8 cellular contexts compared by ENCODE assay signal in genomic region chr13:113947321-113948033, GRCh38. TPM values are rescaled to one million over a fixed set of nuclear protein-coding genes. Genes with fewer than 3 reads are reported as not detected.
DNase-seq lines count a peak whose midpoint lies in the region; ATAC-seq and TF ChIP-seq lines count a peak whose summit lies in the region.

No MANE protein-coding gene starts in this region.

- no peak overlapping the region for H3K27ac ChIP-seq in caudate nucleus (ENCODE audit: low read depth, low read length)
- no peak overlapping the region for H3K27ac ChIP-seq in liver (ENCODE audit: low read depth in 1 of 2, low read length in 2 of 2)
- H3K27ac ChIP-seq in aorta (ENCODE audit: low read depth in 1 of 2, low read length in 2 of 2): no peak overlapping the region

- intact Hi-C loops in Right ventricle myocardium inferior (cut with DNase I): loop anchor here (1.0 kb wide), 1 partner anchor 130 kb away; no protein-coding TSS in a partner anchor
- intact Hi-C loops in cardiac septum (cut with DNase I): loop anchor here (5.0 kb wide), 1 partner anchor 130 kb away; no protein-coding TSS in a partner anchor
- intact Hi-C loops in aorta (cut with DNase I): loop anchor here (1.0 to 2.0 kb wide), 2 partner anchors 130 to 131 kb away; no protein-coding TSS in a partner anchor

- H3K27me3 ChIP-seq in liver (ENCODE audit: control insufficient read depth in 4 of 4, insufficient read depth in 4 of 4, low read length in 3 of 4): no peaks in the 10 kb centered on the region
- no peaks in the 10 kb centered on the region for H3K27me3 ChIP-seq in aorta (ENCODE audit: control insufficient read depth in 1 of 2, insufficient read depth in 2 of 2, low read length in 1 of 2)

- H3K4me1 ChIP-seq in liver (ENCODE audit: control insufficient read depth in 4 of 4, insufficient read depth in 4 of 4, low read length in 3 of 4) (peaks cover 1 to 10% (median 5%) of the 10 kb centered on the region in 4 donors), aorta (ENCODE audit: control insufficient read depth in 1 of 2, insufficient read depth in 2 of 2, low read length in 2 of 2) (no peaks in the 10 kb centered on the region)

- ATAC-seq in Right ventricle myocardium inferior: peak; percentile 53
- peak; percentile 44 for ATAC-seq in aorta (ENCODE audit: low FRiP score)

- TF ChIP-seq CTCF in liver (IDR thresholded peaks at IDR 0.05; ENCODE audit: low read depth, low read length, missing input control): peak; percentile 28

- no peak for DNase-seq in Right ventricle myocardium inferior (ENCODE audit: missing footprints)
- no peak for DNase-seq in cardiac septum (ENCODE audit: low spot score)
- peak in 31 of 61 donors; percentile 4 to 48 (median 26) for DNase-seq in caudate nucleus (lab: John Stamatoyannopoulos, UW)
- DNase-seq in aorta: peak; percentile 80 to 87
- DNase-seq in T1000 (lab: John Stamatoyannopoulos, UW): no peak
- no peak for DNase-seq in NCI-H187 treated with DMSO at 0.1 percent for 48 hours (lab: John Stamatoyannopoulos, UW)
- DNase-seq in SKM-1 (lab: John Stamatoyannopoulos, UW; ENCODE audit: unreplicated experiment): no peak

- H3K9ac ChIP-seq in liver (ENCODE audit: low read depth in 1 of 2, low read length in 2 of 2): no peak overlapping the region

- WGBS in liver: 80% methylated on average over 17 of the region's 17 CpGs
- 62 to 64% methylated on average over 17 of the region's 17 CpGs for WGBS in aorta, 2 donors

- H3K36me3 ChIP-seq in liver (ENCODE audit: control insufficient read depth in 4 of 4, insufficient read depth in 3 of 4, low read depth in 1 of 4, low read length in 3 of 4): no peaks in the 10 kb centered on the region
- no peaks in the 10 kb centered on the region for H3K36me3 ChIP-seq in aorta (ENCODE audit: control insufficient read depth in 1 of 2, insufficient read depth in 2 of 2, low read length in 1 of 2)

- TF ChIP-seq RAD21 in liver (IDR thresholded peaks at IDR 0.05): peak; percentile 59 to 69

- no peak overlapping the region for H3K4me3 ChIP-seq in liver (ENCODE audit: low read depth in 1 of 3, low read length in 3 of 3)
- H3K4me3 ChIP-seq in aorta (ENCODE audit: low read length in 2 of 2): no peak overlapping the region

- H3K9me3 ChIP-seq in liver (ENCODE audit: control insufficient read depth in 4 of 4, low read length in 3 of 4) (no peaks in the 10 kb centered on the region), aorta (ENCODE audit: control insufficient read depth, low read length) (no peaks in the 10 kb centered on the region)

TF ChIP-seq in liver, 16 proteins besides CTCF, POLR2A, EP300 and RAD21:
- TF ChIP-seq GABPA (IDR thresholded peaks at IDR 0.05 in 1 of 2, conservative IDR thresholded peaks at IDR 0.05 in 1 of 2) (no peak), YY1 (IDR thresholded peaks at IDR 0.05) (no peak), MAX (IDR thresholded peaks at IDR 0.05) (no peak), REST (IDR thresholded peaks at IDR 0.05) (no peak), EGR1 (IDR thresholded peaks at IDR 0.05; ENCODE audit: low read depth in 2 of 2) (no peak), NR2F2 (IDR thresholded peaks at IDR 0.05) (no peak)

RNA-seq across cellular contexts. Expression of gene C13orf46, which starts 26.4 kb away (rescaled TPM):
- total RNA-seq in Right ventricle myocardium inferior (0.32 TPM), cardiac septum (0.40 TPM), liver (under 1 TPM in 1 of 2 donors, not detected in 1; 0.17 TPM), aorta (1 to 10 TPM; 2.1 to 3.5 TPM)
- polyA plus RNA-seq in liver (under 1 TPM in 1 of 2 donors, not detected in 1; 0.10 TPM), aorta (under 1 TPM; 0.13 to 0.43 TPM)

Comparison
In these comparisons a context has a peak if more than half of its experiments do, and no peak if none do; other contexts are left out.
1. DNase-seq: peak in caudate nucleus (31 of 61) and aorta (2 of 2); none in Right ventricle myocardium inferior (single experiment), cardiac septum (single experiment), T1000 (single experiment), NCI-H187 treated with DMSO at 0.1 percent for 48 hours (single experiment) and SKM-1 (single experiment).